Comparison of ENCODE assay signal across 8 cellular contexts in genomic region chr3:37054370-37054769, GRCh38.
DNase-seq lines count a peak whose midpoint lies in the region; ATAC-seq, FAIRE-seq and TF ChIP-seq lines count a peak whose summit lies in the region.

No MANE protein-coding gene starts in this region.

- H3K9me3 ChIP-seq in stomach: no peaks in the 10 kb centered on the region

- peaks cover 15 to 57% (median 25%) of the 10 kb centered on the region in 4 donors for H3K4me1 ChIP-seq in stomach

- peak; percentile 62 for ATAC-seq in GM18499 (IDR thresholded peaks at IDR 0.05; ENCODE audit: insufficient read depth, unreplicated experiment)
- ATAC-seq in left lobe of liver: no peak

- intact Hi-C loops in stomach (cut with DNase I; ENCODE audit: low total_unique reads): no loop called here

- 54 to 78% (median 64%) methylated on average over 3 of the region's 3 CpGs for WGBS in stomach, 5 donors

- H3K27ac ChIP-seq in stomach: peak overlapping the region in 4 of 5 donors; percentile 8 to 71 (median 62)

- H3K36me3 ChIP-seq in stomach: peaks cover 33 to 99% (median 92%) of the 10 kb centered on the region in 4 donors

- no peak for TF ChIP-seq EP300 in stomach (IDR thresholded peaks at IDR 0.05)

- H3K27me3 ChIP-seq in stomach: no peaks in the 10 kb centered on the region

- H3K4me3 ChIP-seq in NB4 (ENCODE audit: low read depth, low read length) (no peak overlapping the region), fibroblast of mammary gland (ENCODE audit: control insufficient read depth, low read depth, low read length) (no peak overlapping the region), stomach (no peak overlapping the region)

- DNase-seq in H54 (ENCODE audit: insufficient read length, low spot score) (peak; percentile 20), NB4 (ENCODE audit: low read depth) (peak; percentile 77), fibroblast of mammary gland (ENCODE audit: low read depth) (peak; percentile 89), stomach (no peak), left lobe of liver (ENCODE audit: low spot score) (no peak), cerebellum (ENCODE audit: low spot score) (no peak), NCI-H226 (no peak)

- TF ChIP-seq POLR2A in H54 (IDR thresholded peaks at IDR 0.05; ENCODE audit: low read depth, low read length) (no peak), NB4 (IDR thresholded peaks at IDR 0.05; ENCODE audit: extremely low read depth, insufficient read length) (no peak), stomach (IDR thresholded peaks at IDR 0.05) (no peak)

- TF ChIP-seq CTCF in NB4 (IDR thresholded peaks at IDR 0.05; ENCODE audit: low read depth, low read length): no peak
- no peak for TF ChIP-seq CTCF in fibroblast of mammary gland (conservative IDR thresholded peaks at IDR 0.05; ENCODE audit: control insufficient read depth, insufficient read depth, low read depth, low read length)
- no peak for TF ChIP-seq CTCF in stomach (IDR thresholded peaks at IDR 0.05)

- peak; percentile 20 for FAIRE-seq in H54 (lab: Jason Lieb, UNC)

Comparison
In these comparisons a context has a peak if more than half of its experiments do, and no peak if none do; other contexts are left out.
1. DNase-seq: peak in H54 (single experiment), NB4 (single experiment) and fibroblast of mammary gland (single experiment); none in stomach (single experiment), left lobe of liver (single experiment), cerebellum (single experiment) and NCI-H226 (single experiment).